In the genomic region with DNA sequence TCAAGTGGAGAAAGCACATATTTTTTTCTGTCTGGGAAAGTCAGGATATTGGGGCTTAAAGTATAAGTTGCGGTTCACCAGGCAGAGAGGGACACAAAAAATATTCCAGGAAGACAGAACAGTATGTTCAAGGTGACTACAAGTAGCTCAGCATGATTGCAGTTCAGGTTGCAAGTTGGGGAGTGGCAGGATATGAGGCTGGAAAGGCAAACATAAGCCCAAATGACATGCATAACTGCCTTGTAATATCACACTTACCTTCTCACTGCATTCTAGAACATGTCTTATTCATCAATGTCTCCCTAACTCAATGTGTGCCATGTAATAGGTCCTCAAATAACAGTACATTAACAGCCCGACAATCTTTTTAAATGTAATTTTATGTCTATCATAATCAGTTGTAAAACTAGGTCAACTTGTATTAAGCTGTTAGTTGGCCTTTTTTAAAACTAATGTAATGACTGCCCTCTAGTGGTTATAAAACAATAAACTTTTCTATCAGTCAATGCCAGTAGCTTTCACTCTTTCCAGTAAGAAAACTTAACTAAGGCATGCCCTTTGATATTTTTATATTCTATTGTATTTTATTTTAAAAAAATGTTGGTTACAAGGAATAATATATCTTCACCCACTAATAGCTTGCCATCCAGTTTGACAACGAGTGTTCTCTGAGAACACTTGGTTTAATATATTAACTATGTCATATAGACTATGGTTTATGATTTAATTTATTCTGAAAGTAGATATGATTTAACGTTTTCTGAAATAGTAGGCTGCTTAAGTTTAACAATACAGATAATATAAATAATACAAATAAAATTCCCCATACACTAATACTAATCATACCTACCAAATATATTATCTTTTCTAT, we compare ENCODE assay signal across 9 cellular contexts. TPM values are rescaled to one million over a fixed set of nuclear protein-coding genes. Genes with fewer than 3 reads are reported as not detected.
DNase-seq lines count a peak whose midpoint lies in the region; ATAC-seq and TF ChIP-seq lines count a peak whose summit lies in the region.
"Had no signal": no experiment of that assay in that cellular context is flagged by ENCODE, and none has a peak within 500 bp of the region (broad histone marks: within the 10 kb centered on the region; RNA-seq: fewer than 3 reads in every experiment).

No MANE protein-coding gene starts in this region.

- H3K4me3 Mint-ChIP-seq in chondrocyte (ENCODE audit: unreplicated experiment), result no peak overlapping the region

- DNase-seq in COR-L47 (lab: John Stamatoyannopoulos, UW), result peak; percentile 40
- peak; percentile 11 for DNase-seq in NCI-H82 treated with DMSO at 0.1 percent for 48 hours (lab: John Stamatoyannopoulos, UW; ENCODE audit: unreplicated experiment)
- DNase-seq in chondrocyte (ENCODE audit: low spot score), result no peak
- peak; percentile 70 for DNase-seq in medulla oblongata (ENCODE audit: extremely low spot score)
- no peak for DNase-seq in activated CD8-positive, alpha-beta memory T cell treated with anti-CD3 and anti-CD28 coated beads, Interleukin-2, amount 50 U/mL, for 4 hours
- no peak for DNase-seq in activated CD4-positive, alpha-beta T cell treated with anti-CD3 and anti-CD28 coated beads for 4 hours

- ATAC-seq in GM19395 (IDR thresholded peaks at IDR 0.05; ENCODE audit: unreplicated experiment) (peak; percentile 82), HG03571 (IDR thresholded peaks at IDR 0.05; ENCODE audit: unreplicated experiment) (peak; percentile 70)

- no peaks in the 10 kb centered on the region for H3K27me3 Mint-ChIP-seq in chondrocyte (ENCODE audit: low read depth)

- no peaks in the 10 kb centered on the region for H3K36me3 Mint-ChIP-seq in chondrocyte (ENCODE audit: low read depth)

- peak overlapping the region; percentile 64 for H3K27ac Mint-ChIP-seq in chondrocyte (ENCODE audit: unreplicated experiment)

- H3K4me1 Mint-ChIP-seq in chondrocyte (ENCODE audit: low read depth), result peaks cover 43% of the 10 kb centered on the region

- H3K9me3 Mint-ChIP-seq in chondrocyte (ENCODE audit: low read depth), result no peaks in the 10 kb centered on the region

- TF ChIP-seq CTCF in chondrocyte (IDR thresholded peaks at IDR 0.05), result peak; percentile 91

RNA-seq across cellular contexts. Expression of a gene that starts 39.4 kb away (rescaled TPM):
- 2.5 to 3.6 TPM (median 3.0 TPM) in 3 replicates for total RNA-seq in chondrocyte
- total RNA-seq: SJCRH30 had no signal

Comparison
In these comparisons a context has a peak if more than half of its experiments do, and no peak if none do; other contexts are left out.
1. DNase-seq: peak in COR-L47 (single experiment), NCI-H82 treated with DMSO at 0.1 percent for 48 hours (single experiment) and medulla oblongata (single experiment); none in chondrocyte (single experiment), activated CD8-positive, alpha-beta memory T cell treated with anti-CD3 and anti-CD28 coated beads, Interleukin-2, amount 50 U/mL, for 4 hours (single experiment) and activated CD4-positive, alpha-beta T cell treated with anti-CD3 and anti-CD28 coated beads for 4 hours (0 of 2).